In genomic region chr1:223873044-223873443, GRCh38 we compare ENCODE assay signal across 14 cellular contexts.
"Had no signal": no experiment of that assay in that cellular context is flagged by ENCODE, and none has a peak within 500 bp of the region (broad histone marks: within the 10 kb centered on the region; RNA-seq: fewer than 3 reads in every experiment).

No MANE protein-coding gene starts in this region.

- H3K36me3 ChIP-seq: heart right ventricle, left lung, tibial nerve had no signal

- H3K9me3 ChIP-seq: left lung had no signal

- H3K4me3 ChIP-seq: heart right ventricle, left lung, tibial nerve had no signal

- H3K27me3 ChIP-seq: left lung, tibial nerve had no signal

- DNase-seq: activated CD4-positive, alpha-beta memory T cell treated with anti-CD3 and anti-CD28 coated beads for 36 hours; activated gamma-delta T cell treated with Interleukin-2 at 50 U/mL for 16 hours; activated naive CD8-positive, alpha-beta T cell treated with anti-CD3 and anti-CD28 coated beads for 36 hours; activated T-cell treated with anti-CD3 and anti-CD28 coated beads, Interleukin-2, amount 50 U/mL, for 4 hours; anterior cingulate cortex; heart right ventricle; left lung; mesenchymal stem cell; occipital lobe; right cardiac atrium; small intestine; T-helper 2 cell had no signal

- ATAC-seq: activated T-cell treated with anti-CD3 and anti-CD28 coated beads, Interleukin-2, amount 50 U/mL, for 4 hours; heart right ventricle; right cardiac atrium; stimulated activated memory B cell treated with anti-CD40 and anti-IgM and Interleukin-4, amounts not matched to agents 10 μg/mL and 1 μg/mL and 100 μg/mL, for 72 hours had no signal

- H3K4me1 ChIP-seq: heart right ventricle, tibial nerve had no signal

- H3K27ac ChIP-seq: heart right ventricle, left lung, tibial nerve had no signal
